In genomic region chr1:200968469-200969410, GRCh38 we compare ENCODE assay signal across 18 cellular contexts. TPM values are rescaled to one million over a fixed set of nuclear protein-coding genes. Genes with fewer than 3 reads are reported as not detected.
DNase-seq lines count a peak whose midpoint lies in the region; ATAC-seq and TF ChIP-seq lines count a peak whose summit lies in the region.
"Had no signal": no experiment of that assay in that cellular context is flagged by ENCODE, and none has a peak within 500 bp of the region (broad histone marks: within the 10 kb centered on the region; RNA-seq: fewer than 3 reads in every experiment).

No MANE protein-coding gene starts in this region.

- TF ChIP-seq EP300 in upper lobe of left lung (IDR thresholded peaks at IDR 0.05), result no peak

- H3K4me1 Mint-ChIP-seq in CD8-positive, alpha-beta T cell (ENCODE audit: low read depth), result no peaks in the 10 kb centered on the region
- H3K4me1 Mint-ChIP-seq in endodermal cell, result peaks cover 7% of the 10 kb centered on the region
- H3K4me1 Mint-ChIP-seq: activated CD4-positive, alpha-beta T cell treated with anti-CD3 and anti-CD28 coated beads, Interleukin-2, amount 10 ng/mL, durations not matched to agents 24 days and 14 days had no signal

- H3K27me3 Mint-ChIP-seq in CD8-positive, alpha-beta T cell (ENCODE audit: low read depth), result no peaks in the 10 kb centered on the region
- H3K27me3 Mint-ChIP-seq in endodermal cell (ENCODE audit: insufficient read depth), result no peaks in the 10 kb centered on the region
- H3K27me3 Mint-ChIP-seq: activated CD4-positive, alpha-beta T cell treated with anti-CD3 and anti-CD28 coated beads, Interleukin-2, amount 10 ng/mL, durations not matched to agents 24 days and 14 days; stimulated activated naive CD8-positive, alpha-beta T cell treated with anti-CD3 and anti-CD28 coated beads, Interleukin-15, amount 100 ng/mL, for 72 hours had no signal

- H3K9me3 ChIP-seq in CD8-positive, alpha-beta T cell (ENCODE audit: low read length), result no peaks in the 10 kb centered on the region
- H3K9me3 ChIP-seq in Loucy (ENCODE audit: insufficient read depth, low read depth, low read length) (no peaks in the 10 kb centered on the region), endodermal cell (ENCODE audit: control insufficient read depth, low read length) (no peaks in the 10 kb centered on the region), osteoblast (ENCODE audit: low read depth, low read length) (no peaks in the 10 kb centered on the region), upper lobe of left lung (no peaks in the 10 kb centered on the region)
- H3K9me3 ChIP-seq: transverse colon had no signal

- no peak overlapping the region for H3K4me2 ChIP-seq in Loucy (ENCODE audit: low read depth, low read length, poor library complexity, severe bottlenecking)
- H3K4me2 ChIP-seq in osteoblast (ENCODE audit: insufficient read depth, low read length), result no peak overlapping the region

- CTCF ChIA-PET in CD8-positive, alpha-beta T cell (lab: Charles Lee), result interaction anchor here (1.6 to 7.1 kb wide), 2 partner anchors 20 to 74 kb away, joined by 3 to 275 read pairs; no protein-coding TSS in a partner anchor

- H3K4me3 Mint-ChIP-seq in CD8-positive, alpha-beta T cell, result no peak overlapping the region
- H3K4me3 Mint-ChIP-seq in endodermal cell, result no peak overlapping the region
- H3K4me3 Mint-ChIP-seq: activated CD4-positive, alpha-beta T cell treated with anti-CD3 and anti-CD28 coated beads, Interleukin-2, amount 10 ng/mL, durations not matched to agents 24 days and 14 days; activated naive CD4-positive, alpha-beta T cell treated with anti-CD3 and anti-CD28 coated beads for 36 hours had no signal

- H3K79me2 ChIP-seq in Loucy (ENCODE audit: insufficient read depth, low read length) (no peaks in the 10 kb centered on the region), osteoblast (ENCODE audit: insufficient read depth, low read length) (no peaks in the 10 kb centered on the region)

- H4K20me1 ChIP-seq in Loucy (ENCODE audit: insufficient read depth, low read length, poor library complexity, severe bottlenecking), result no peaks in the 10 kb centered on the region
- H4K20me1 ChIP-seq in osteoblast (ENCODE audit: insufficient read depth, low read length), result no peaks in the 10 kb centered on the region

- no peak for ATAC-seq in CD8-positive, alpha-beta T cell
- no peak for ATAC-seq in HG03039 (IDR thresholded peaks at IDR 0.05; ENCODE audit: unreplicated experiment)
- no peak for ATAC-seq in upper lobe of left lung (ENCODE audit: low FRiP score in 2 of 2)
- ATAC-seq in HG02884 (IDR thresholded peaks at IDR 0.05; ENCODE audit: unreplicated experiment), result no peak
- ATAC-seq: stimulated activated naive CD8-positive, alpha-beta T cell treated with anti-CD3 and anti-CD28 coated beads, Interleukin-15, amount 100 ng/mL, for 72 hours had no signal

- TF ChIP-seq POLR2A in upper lobe of left lung (IDR thresholded peaks at IDR 0.05), result no peak

- peak overlapping the region; percentile 62 for H3K27ac Mint-ChIP-seq in CD8-positive, alpha-beta T cell
- H3K27ac Mint-ChIP-seq in endodermal cell, result peak overlapping the region; percentile 35
- H3K27ac Mint-ChIP-seq: activated naive CD4-positive, alpha-beta T cell treated with anti-CD3 and anti-CD28 coated beads for 36 hours had no signal

- no peak for DNase-seq in CD8-positive, alpha-beta T cell
- no peak for DNase-seq in endodermal cell
- DNase-seq in osteoblast (ENCODE audit: insufficient read length, low spot score, missing footprints), result peak; percentile 91
- DNase-seq in upper lobe of left lung, result no peak
- DNase-seq: activated CD4-positive, alpha-beta T cell treated with anti-CD3 and anti-CD28 coated beads, Interleukin-2, amount 10 ng/mL, durations not matched to agents 24 days and 14 days; activated naive CD4-positive, alpha-beta T cell treated with anti-CD3 and anti-CD28 coated beads for 36 hours; activated T-cell treated with anti-CD3 and anti-CD28 coated beads for 4 hours; cortex of kidney; GDM1; NCI-H2029; NCI-H446 treated with DMSO at 0.1 percent for 48 hours; stimulated activated CD4-positive, alpha-beta T cell treated with anti-CD3 and anti-CD28 coated beads, Interleukin-2, amount 100 ng/mL, for 24 hours; stimulated activated naive CD8-positive, alpha-beta T cell treated with anti-CD3 and anti-CD28 coated beads, Interleukin-15, amount 100 ng/mL, for 72 hours; transverse colon had no signal

- 90 to 94% methylated on average over 8 to 13 of the region's 13 CpGs for WGBS in endodermal cell (ENCODE audit: insufficient coverage in 1 of 2, insufficient read length in 1 of 2), 2 experiments
- 90 to 95% methylated on average over 13 of the region's 13 CpGs for WGBS in upper lobe of left lung, 2 donors

- H3K27me3 ChIP-seq in CD8-positive, alpha-beta T cell (ENCODE audit: insufficient read depth, low read length), result no peaks in the 10 kb centered on the region
- H3K27me3 ChIP-seq in Loucy (ENCODE audit: insufficient read depth, low read length, poor library complexity, severe bottlenecking) (no peaks in the 10 kb centered on the region), endodermal cell (ENCODE audit: control insufficient read depth, insufficient read depth, low read length, poor library complexity, severe bottlenecking) (no peaks in the 10 kb centered on the region), osteoblast (ENCODE audit: insufficient read depth, low read length) (peaks cover 14% of the 10 kb centered on the region), upper lobe of left lung (no peaks in the 10 kb centered on the region)
- H3K27me3 ChIP-seq: transverse colon had no signal

- H3K4me3 ChIP-seq in CD8-positive, alpha-beta T cell (ENCODE audit: low read depth, low read length), result no peak overlapping the region
- H3K4me3 ChIP-seq in Loucy (ENCODE audit: low read length, poor library complexity, severe bottlenecking) (no peak overlapping the region), endodermal cell (ENCODE audit: low read length) (no peak overlapping the region), osteoblast (ENCODE audit: insufficient read depth, low read length) (no peak overlapping the region), upper lobe of left lung (no peak overlapping the region)
- H3K4me3 ChIP-seq: lung, transverse colon had no signal

- H2AFZ ChIP-seq in Loucy (ENCODE audit: low read length), result no peak overlapping the region
- no peak overlapping the region for H2AFZ ChIP-seq in osteoblast (ENCODE audit: low read length)

- no peaks in the 10 kb centered on the region for H3K4me1 ChIP-seq in CD8-positive, alpha-beta T cell (ENCODE audit: insufficient read depth, low read length)
- H3K4me1 ChIP-seq in Loucy (ENCODE audit: insufficient read depth, low read length, poor library complexity, severe bottlenecking) (peaks cover 4% of the 10 kb centered on the region), endodermal cell (ENCODE audit: control insufficient read depth, insufficient read depth, low read length) (no peaks in the 10 kb centered on the region), osteoblast (ENCODE audit: insufficient read depth, low read length) (no peaks in the 10 kb centered on the region), upper lobe of left lung (peaks cover 4 to 8% (median 5%) of the 10 kb centered on the region in 4 donors)

- POLR2A ChIA-PET in CD8-positive, alpha-beta T cell (lab: Charles Lee), result no interaction called here

- no peaks in the 10 kb centered on the region for H3K9me3 Mint-ChIP-seq in CD8-positive, alpha-beta T cell
- H3K9me3 Mint-ChIP-seq in endodermal cell, result no peaks in the 10 kb centered on the region
- H3K9me3 Mint-ChIP-seq: activated CD4-positive, alpha-beta T cell treated with anti-CD3 and anti-CD28 coated beads, Interleukin-2, amount 10 ng/mL, durations not matched to agents 24 days and 14 days; activated naive CD4-positive, alpha-beta T cell treated with anti-CD3 and anti-CD28 coated beads for 36 hours; stimulated activated naive CD8-positive, alpha-beta T cell treated with anti-CD3 and anti-CD28 coated beads, Interleukin-15, amount 100 ng/mL, for 72 hours had no signal

- H3K9me2 ChIP-seq in Loucy (replicated peaks; ENCODE audit: low read depth, low read length), result no peaks in the 10 kb centered on the region

- intact Hi-C loops in CD8-positive, alpha-beta T cell (cut with DNase I, micrococcal nuclease), result no loop called here

- no peak overlapping the region for H3K27ac ChIP-seq in CD8-positive, alpha-beta T cell (ENCODE audit: low read depth, low read length)
- H3K27ac ChIP-seq in endodermal cell (ENCODE audit: low read depth, low read length), result no peak overlapping the region
- no peak overlapping the region for H3K27ac ChIP-seq in osteoblast (ENCODE audit: low read depth, low read length)
- no peak overlapping the region for H3K27ac ChIP-seq in upper lobe of left lung
- H3K27ac ChIP-seq: transverse colon had no signal

- H3K36me3 Mint-ChIP-seq in CD8-positive, alpha-beta T cell, result peaks cover 44% of the 10 kb centered on the region
- no peaks in the 10 kb centered on the region for H3K36me3 Mint-ChIP-seq in endodermal cell (ENCODE audit: low read depth)

- no peaks in the 10 kb centered on the region for H3F3A ChIP-seq in Loucy (ENCODE audit: low read depth)

- H3K36me3 ChIP-seq in CD8-positive, alpha-beta T cell (ENCODE audit: insufficient read depth, low read length), result peaks cover 15% of the 10 kb centered on the region
- H3K36me3 ChIP-seq in Loucy (ENCODE audit: insufficient read depth, low read length), result no peaks in the 10 kb centered on the region
- H3K36me3 ChIP-seq in endodermal cell (ENCODE audit: control insufficient read depth, insufficient read depth, low read length), result no peaks in the 10 kb centered on the region
- no peaks in the 10 kb centered on the region for H3K36me3 ChIP-seq in osteoblast (ENCODE audit: insufficient read depth, low read length)
- H3K36me3 ChIP-seq in upper lobe of left lung, result no peaks in the 10 kb centered on the region
- H3K36me3 ChIP-seq: transverse colon had no signal

- H3K9ac ChIP-seq in Loucy (ENCODE audit: low read depth, low read length, poor library complexity, severe bottlenecking), result peak overlapping the region; percentile 9
- H3K9ac ChIP-seq in endodermal cell (ENCODE audit: extremely low read depth, low read length, poor library complexity, severe bottlenecking), result no peak overlapping the region

- TF ChIP-seq CTCF in CD8-positive, alpha-beta T cell (IDR thresholded peaks at IDR 0.05), result no peak
- TF ChIP-seq CTCF in Loucy (conservative IDR thresholded peaks at IDR 0.05; ENCODE audit: low read length) (no peak), endodermal cell (conservative IDR thresholded peaks at IDR 0.05) (no peak), osteoblast (IDR thresholded peaks at IDR 0.05; ENCODE audit: extremely low read depth, low read depth, low read length) (no peak), upper lobe of left lung (IDR thresholded peaks at IDR 0.05) (no peak)

RNA-seq across cellular contexts. Expression of gene KIF21B, which starts 54.8 kb away (rescaled TPM):
- total RNA-seq in CD8-positive, alpha-beta T cell, result 10 to 100 TPM; 62.2 to 63.5 TPM
- total RNA-seq in endodermal cell (10 to 100 TPM in 1 of 2 donors, 1 to 10 TPM in 1; 8.8 to 14.7 TPM), osteoblast (under 0.01 TPM in 2 replicates), upper lobe of left lung (10 to 100 TPM in 1 of 6 donors, 1 to 10 TPM in 5; 3.6 to 18.9 (median 6.1) TPM)
- polyA plus RNA-seq in endodermal cell (2013, experiment 1 of 2), result 28.2 TPM
- polyA plus RNA-seq in endodermal cell (2013, experiment 2 of 2), result 28.2 TPM
